ENCODE assay signal across 8 cellular contexts in genomic region chr11:12862761-12863469, GRCh38.
DNase-seq lines count a peak whose midpoint lies in the region; ATAC-seq and TF ChIP-seq lines count a peak whose summit lies in the region.

No MANE protein-coding gene starts in this region.

- H3F3A ChIP-seq in smooth muscle cell (ENCODE audit: low read depth) = peaks cover 39% of the 10 kb centered on the region

- no peak overlapping the region for H2AFZ ChIP-seq in smooth muscle cell (ENCODE audit: low read depth)

- intact Hi-C loops in naive thymus-derived CD4-positive, alpha-beta T cell (cut with micrococcal nuclease) = no loop called here

- peak overlapping the region; percentile 78 for H3K4me2 ChIP-seq in smooth muscle cell

- peaks cover 84% of the 10 kb centered on the region for H3K79me2 ChIP-seq in smooth muscle cell (ENCODE audit: low read depth)

- peaks cover 34 to 65% (median 57%) of the 10 kb centered on the region in 5 donors for H3K27me3 Mint-ChIP-seq in naive thymus-derived CD4-positive, alpha-beta T cell

- H3K27me3 ChIP-seq in brain microvascular endothelial cell (replicated peaks) (no peaks in the 10 kb centered on the region), smooth muscle cell (ENCODE audit: low read depth) (no peaks in the 10 kb centered on the region)
- peaks cover 0 to 5% of the 10 kb centered on the region in 2 donors for H3K27me3 ChIP-seq in naive thymus-derived CD4-positive, alpha-beta T cell (ENCODE audit: control insufficient read depth in 2 of 2, insufficient read depth in 2 of 2, low read length in 2 of 2)

- CTCF ChIA-PET in naive thymus-derived CD4-positive, alpha-beta T cell (lab: Charles Lee) = no interaction called here

- peaks cover 87% of the 10 kb centered on the region for H4K20me1 ChIP-seq in smooth muscle cell (ENCODE audit: low read depth)

- H3K36me3 Mint-ChIP-seq in naive thymus-derived CD4-positive, alpha-beta T cell = peaks cover 0 to 2% (median 0%) of the 10 kb centered on the region in 5 donors

- peak overlapping the region; percentile 90 for H3K9ac ChIP-seq in smooth muscle cell (ENCODE audit: low read depth)

- POLR2A ChIA-PET in naive thymus-derived CD4-positive, alpha-beta T cell (lab: Charles Lee) = no interaction called here

- H3K27ac Mint-ChIP-seq in naive thymus-derived CD4-positive, alpha-beta T cell = no peak overlapping the region

- H3K27ac ChIP-seq in brain microvascular endothelial cell (peak overlapping the region; percentile 7), smooth muscle cell (ENCODE audit: low read depth) (peak overlapping the region; percentile 98)
- no peak overlapping the region for H3K27ac ChIP-seq in naive thymus-derived CD4-positive, alpha-beta T cell (ENCODE audit: low read depth, low read length)

- ATAC-seq in naive thymus-derived CD4-positive, alpha-beta T cell = no peak
- ATAC-seq in GM21737 (IDR thresholded peaks at IDR 0.05; ENCODE audit: unreplicated experiment) = no peak
- ATAC-seq in GM21528 (IDR thresholded peaks at IDR 0.05; ENCODE audit: low FRiP score, unreplicated experiment) = no peak

- TF ChIP-seq CTCF in HFF-Myc (IDR thresholded peaks at IDR 0.05; ENCODE audit: low read depth, low read length, missing control alignments) (no peak), brain microvascular endothelial cell (IDR thresholded peaks at IDR 0.05; ENCODE audit: low read depth, low read length, missing control alignments) (no peak), smooth muscle cell (IDR thresholded peaks at IDR 0.05; ENCODE audit: borderline replicate concordance, insufficient read depth, poor library complexity, severe bottlenecking) (no peak)

- no peak overlapping the region for H3K4me3 Mint-ChIP-seq in naive thymus-derived CD4-positive, alpha-beta T cell

- 8% methylated on average over 11 of the region's 11 CpGs for WGBS in smooth muscle cell (ENCODE audit: low lambda C conversion rate)

- DNase-seq in HFF-Myc (ENCODE audit: extremely low read depth, low read depth) (peak; percentile 58), brain microvascular endothelial cell (peak; percentile 78), iPS-NIHi11 (ENCODE audit: low spot score) (peak; percentile 67), smooth muscle cell (lab: John Stamatoyannopoulos, UW; ENCODE audit: unreplicated experiment) (peak; percentile 50), NOMO-1 (lab: John Stamatoyannopoulos, UW; ENCODE audit: unreplicated experiment in 2 of 2) (no peak)
- DNase-seq in naive thymus-derived CD4-positive, alpha-beta T cell = no peak

- H3K36me3 ChIP-seq in brain microvascular endothelial cell (replicated peaks) (no peaks in the 10 kb centered on the region), smooth muscle cell (ENCODE audit: low read depth) (no peaks in the 10 kb centered on the region)
- H3K36me3 ChIP-seq in naive thymus-derived CD4-positive, alpha-beta T cell (ENCODE audit: control insufficient read depth in 2 of 3, insufficient read depth in 3 of 3, low read length in 3 of 3) = no peaks in the 10 kb centered on the region

- no peaks in the 10 kb centered on the region for H3K9me3 ChIP-seq in smooth muscle cell (replicated peaks; ENCODE audit: low read depth)
- H3K9me3 ChIP-seq in naive thymus-derived CD4-positive, alpha-beta T cell (ENCODE audit: control insufficient read depth in 2 of 3, low read length in 3 of 3) = no peaks in the 10 kb centered on the region

- in situ Hi-C loops in brain microvascular endothelial cell (cut with HindIII; ENCODE audit: low pct_ligation_motif_present, low sequenced_read_pairs) = no loop called here

- peaks cover 0 to 1% (median 0%) of the 10 kb centered on the region in 11 donors for H3K9me3 Mint-ChIP-seq in naive thymus-derived CD4-positive, alpha-beta T cell

- H3K4me1 Mint-ChIP-seq in naive thymus-derived CD4-positive, alpha-beta T cell = peaks cover 0 to 13% (median 7%) of the 10 kb centered on the region in 7 donors

- H3K4me1 ChIP-seq in smooth muscle cell (ENCODE audit: low read depth) = peaks cover 70% of the 10 kb centered on the region
- H3K4me1 ChIP-seq in naive thymus-derived CD4-positive, alpha-beta T cell (ENCODE audit: control insufficient read depth in 2 of 2, insufficient read depth in 2 of 2, low read length in 2 of 2) = no peaks in the 10 kb centered on the region

- H3K4me3 ChIP-seq in HFF-Myc (replicated peaks; ENCODE audit: low read depth, low read length) (no peak overlapping the region), brain microvascular endothelial cell (ENCODE audit: low read depth, low read length) (no peak overlapping the region), smooth muscle cell (no peak overlapping the region)
- no peak overlapping the region for H3K4me3 ChIP-seq in naive thymus-derived CD4-positive, alpha-beta T cell (ENCODE audit: low read length)

Comparison
In these comparisons a context has a peak if more than half of its experiments do, and no peak if none do; other contexts are left out.
1. DNase-seq: peak in HFF-Myc (single experiment), brain microvascular endothelial cell (single experiment), iPS-NIHi11 (single experiment) and smooth muscle cell (single experiment); none in naive thymus-derived CD4-positive, alpha-beta T cell (0 of 9) and NOMO-1 (0 of 2).